Comparison of ENCODE assay signal across 20 cellular contexts in genomic region chr4:76058888-76059426, GRCh38. TPM values are rescaled to one million over a fixed set of nuclear protein-coding genes. Genes with fewer than 3 reads are reported as not detected.
A peak's percentile ranks its signal among the peaks of the same experiment; 100 is the strongest.
DNase-seq lines count a peak whose midpoint lies in the region; ATAC-seq, FAIRE-seq and TF ChIP-seq lines count a peak whose summit lies in the region.
"Had no signal": no experiment of that assay in that cellular context is flagged by ENCODE, and none has a peak within 500 bp of the region (broad histone marks: within the 10 kb centered on the region; RNA-seq: fewer than 3 reads in every experiment).

No MANE protein-coding gene starts in this region.

- H3K23me2 ChIP-seq in H1 (ENCODE audit: low read depth, low read length), result no peaks in the 10 kb centered on the region

- WGBS in H1 (ENCODE audit: extremely low coverage in 1 of 2, insufficient coverage in 1 of 2, insufficient read length in 1 of 2, insufficient replicate concordance in 2 of 2, low coverage in 1 of 2, low lambda C conversion rate in 2 of 2, missing lambda C conversion rate in 1 of 2), 2 experiments, result 85 to 100% methylated on average over 1 to 3 of the region's 3 CpGs

- H3K79me2 ChIP-seq in H1 (ENCODE audit: control insufficient read depth in 1 of 2, insufficient read depth in 2 of 2, low read length in 2 of 2), result no peaks in the 10 kb centered on the region

- no peak overlapping the region for H3K18ac ChIP-seq in H1 (ENCODE audit: extremely low read depth, low read length)

- H3K4me3 ChIP-seq in SJCRH30 (no peak overlapping the region), H1 (ENCODE audit: extremely low read depth in 1 of 4, insufficient read depth in 2 of 4, low read depth in 3 of 4, low read length in 4 of 4) (no peak overlapping the region)

- no peak overlapping the region for H3K4me2 ChIP-seq in H1 (ENCODE audit: insufficient read depth in 1 of 2, low read depth in 2 of 2, low read length in 2 of 2)

- no peak overlapping the region for H2BK20ac ChIP-seq in H1 (ENCODE audit: low read length)

- no peak for TF ChIP-seq RAD21 in H1 (IDR thresholded peaks at IDR 0.05 in 1 of 2, conservative IDR thresholded peaks at IDR 0.05 in 1 of 2; ENCODE audit: low read depth in 2 of 2, low read length in 2 of 2)

- no peak for ATAC-seq in HG02852 (IDR thresholded peaks at IDR 0.05; ENCODE audit: unreplicated experiment)

- no peak overlapping the region for H2BK5ac ChIP-seq in H1 (ENCODE audit: low read depth, low read length)

- H2AFZ ChIP-seq in H1 (ENCODE audit: low read length), result no peak overlapping the region

- no peak for TF ChIP-seq EP300 in H1 (IDR thresholded peaks at IDR 0.05; ENCODE audit: borderline replicate concordance in 1 of 2, low read depth in 2 of 2, low read length in 2 of 2)

- no peak overlapping the region for H3K23ac ChIP-seq in H1 (ENCODE audit: insufficient read length)

- CTCF ChIA-PET in H1 (lab: Charles Lee; ENCODE audit: partially characterized antibody), result interaction anchor here (0.7 to 2.2 kb wide), 4 partner anchors 8 to 63 kb away, joined by 3 to 16 read pairs (median 7); no protein-coding TSS in a partner anchor

- no peak overlapping the region for H3K27ac Mint-ChIP-seq in activated naive CD4-positive, alpha-beta T cell treated with anti-CD3 and anti-CD28 coated beads, Interleukin-2, amount 50 U/mL, for 24 hours
- peak overlapping the region; percentile 35 for H3K27ac Mint-ChIP-seq in type B pancreatic cell
- H3K27ac Mint-ChIP-seq: H9 had no signal

- no peak for TF ChIP-seq POLR2A in H1 (IDR thresholded peaks at IDR 0.05; ENCODE audit: control extremely low read depth in 1 of 2, low read depth in 2 of 2, low read length in 2 of 2)

- TF ChIP-seq CTCF in H1 (IDR thresholded peaks at IDR 0.05; ENCODE audit: control extremely low read depth in 1 of 3, insufficient read depth in 1 of 3, low read depth in 1 of 3, low read length in 3 of 3) (no peak), type B pancreatic cell (conservative IDR thresholded peaks at IDR 0.05) (no peak)

- peaks cover 17% of the 10 kb centered on the region for H3K4me1 ChIP-seq in SJCRH30
- H3K4me1 ChIP-seq in H1 (replicated peaks in 1 of 4; ENCODE audit: control insufficient read depth in 3 of 4, insufficient read depth in 4 of 4, low read length in 3 of 4), result peaks cover 0 to 11% (median 7%) of the 10 kb centered on the region in 4 experiments; a peak in 3 of 7 replicates

- no peak overlapping the region for H2BK120ac ChIP-seq in H1 (replicated peaks; ENCODE audit: low read depth, low read length)

- H4K91ac ChIP-seq in H1 (replicated peaks; ENCODE audit: insufficient read length, low read length), result no peak overlapping the region

- no peak overlapping the region for H3K56ac ChIP-seq in H1 (replicated peaks; ENCODE audit: insufficient read length, low read depth, low read length)

- no peaks in the 10 kb centered on the region for H4K20me1 ChIP-seq in H1 (replicated peaks in 1 of 2; ENCODE audit: control insufficient read depth in 1 of 2, insufficient read depth in 2 of 2, low read length in 2 of 2)

- no peak for DNase-seq in activated naive CD4-positive, alpha-beta T cell treated with anti-CD3 and anti-CD28 coated beads, Interleukin-2, amount 50 U/mL, for 16 hours
- DNase-seq in SJCRH30 (peak; percentile 13 to 62), H1 (ENCODE audit: low read depth in 1 of 2, low spot score in 2 of 2) (no peak), type B pancreatic cell (ENCODE audit: extremely low spot score, unreplicated experiment) (no peak), midbrain (lab: John Stamatoyannopoulos, UW) (no peak), NCI-H446 treated with DMSO at 0.1 percent for 48 hours (lab: John Stamatoyannopoulos, UW) (no peak)
- DNase-seq: caudate nucleus, H9, Karpas-422, NCI-H1694, NCI-H524, T1000 had no signal

- no peak overlapping the region for H2BK12ac ChIP-seq in H1 (ENCODE audit: low read depth, low read length)

- no peak overlapping the region for H2AK5ac ChIP-seq in H1 (ENCODE audit: low read depth, low read length)

- no peaks in the 10 kb centered on the region for H3K36me3 Mint-ChIP-seq in activated naive CD4-positive, alpha-beta T cell treated with anti-CD3 and anti-CD28 coated beads, Interleukin-2, amount 50 U/mL, for 24 hours
- no peaks in the 10 kb centered on the region for H3K36me3 Mint-ChIP-seq in type B pancreatic cell
- H3K36me3 Mint-ChIP-seq: activated naive CD8-positive, alpha-beta T cell had no signal

- no peak overlapping the region for H4K5ac ChIP-seq in H1 (ENCODE audit: insufficient read length, low read depth, low read length)

- H3K4ac ChIP-seq in H1 (replicated peaks; ENCODE audit: insufficient read length, low read depth, low read length), result no peak overlapping the region

- no peak overlapping the region for H3K14ac ChIP-seq in H1 (ENCODE audit: insufficient read length)

- H3K27me3 ChIP-seq in SJCRH30, result no peaks in the 10 kb centered on the region; the same call in 1 of the 2 replicates
- peaks cover 0 to 2% (median 0%) of the 10 kb centered on the region in 4 experiments; a peak in 1 of 7 replicates for H3K27me3 ChIP-seq in H1 (replicated peaks in 1 of 4; ENCODE audit: control insufficient read depth in 3 of 4, extremely low read depth in 1 of 4, insufficient read depth in 3 of 4, low read length in 3 of 4)

- POLR2A ChIA-PET in H1 (lab: Charles Lee; ENCODE audit: partially characterized antibody), result no interaction called here

- H3K4me1 Mint-ChIP-seq in activated naive CD4-positive, alpha-beta T cell treated with anti-CD3 and anti-CD28 coated beads, Interleukin-2, amount 50 U/mL, for 24 hours, result peaks cover 18% of the 10 kb centered on the region
- H3K4me1 Mint-ChIP-seq in type B pancreatic cell (ENCODE audit: unreplicated experiment), result peaks cover 16% of the 10 kb centered on the region

- FAIRE-seq in H1 (lab: Jason Lieb, UNC), result peak; percentile 71
- FAIRE-seq: islet of Langerhans had no signal

- no peaks in the 10 kb centered on the region for H3K9me3 Mint-ChIP-seq in activated naive CD4-positive, alpha-beta T cell treated with anti-CD3 and anti-CD28 coated beads, Interleukin-2, amount 50 U/mL, for 24 hours
- H3K9me3 Mint-ChIP-seq in type B pancreatic cell, result no peaks in the 10 kb centered on the region
- H3K9me3 Mint-ChIP-seq: H9 had no signal

- H3K27ac ChIP-seq in SJCRH30 (no peak overlapping the region), H1 (ENCODE audit: low read depth, low read length) (no peak overlapping the region)

- H2BK15ac ChIP-seq in H1 (ENCODE audit: low read length), result no peak overlapping the region

- H3K27me3 Mint-ChIP-seq in activated naive CD4-positive, alpha-beta T cell treated with anti-CD3 and anti-CD28 coated beads, Interleukin-2, amount 50 U/mL, for 24 hours, result peaks cover 6% of the 10 kb centered on the region
- H3K27me3 Mint-ChIP-seq in type B pancreatic cell, result peaks cover 17% of the 10 kb centered on the region

- no peaks in the 10 kb centered on the region for H3K36me3 ChIP-seq in SJCRH30
- H3K36me3 ChIP-seq in H1 (ENCODE audit: control insufficient read depth in 2 of 4, insufficient read depth in 4 of 4, low read length in 3 of 4), result no peaks in the 10 kb centered on the region

- H3K79me1 ChIP-seq in H1 (ENCODE audit: low read depth, low read length), result no peaks in the 10 kb centered on the region

- peak overlapping the region; percentile 1 for H3K4me3 Mint-ChIP-seq in activated naive CD4-positive, alpha-beta T cell treated with anti-CD3 and anti-CD28 coated beads, Interleukin-2, amount 50 U/mL, for 24 hours
- H3K4me3 Mint-ChIP-seq in type B pancreatic cell, result no peak overlapping the region
- H3K4me3 Mint-ChIP-seq: activated naive CD8-positive, alpha-beta T cell; H9 had no signal

- no peak overlapping the region for H4K8ac ChIP-seq in H1 (ENCODE audit: extremely low read depth, insufficient read depth, low read length)

- 0 out of 2 replicates have a peak, but pooled peaks cover 5% of the 10 kb centered on the region for H3K9me3 ChIP-seq in SJCRH30 (replicated peaks)
- no peaks in the 10 kb centered on the region for H3K9me3 ChIP-seq in H1 (ENCODE audit: insufficient read depth in 2 of 2, low read depth in 1 of 2, low read length in 1 of 2)

- H3K9ac ChIP-seq in H1 (replicated peaks in 1 of 4; ENCODE audit: extremely low read depth in 1 of 4, low read depth in 3 of 4, low read length in 3 of 4), result no peak overlapping the region

RNA-seq across cellular contexts. Expression of gene ART3, which starts 15.6 kb away (rescaled TPM):
- total RNA-seq in SJCRH30 (2014; rRNA removed; shearing (Covaris generic)), result 6.0 TPM in 2 replicates
- total RNA-seq in H1 (2021; fragmentation: NEBNext Ultra II Directional; extraction: Animal tissue kit (Norgen Biotek cat#: 25700)), result 0.63 and 2.0 TPM in 2 replicates
- polyA plus RNA-seq in H1 (2011; rRNA removed), result 0.13 and 0.21 TPM in 2 replicates
- polyA plus RNA-seq in H1 (2011; cell fraction: cytosol; rRNA removed), result 0.74 TPM
- 0.64 TPM for polyA plus RNA-seq in H1 (2011; cell fraction: nucleus; rRNA removed)
- polyA plus RNA-seq in H1 (2012, experiment 1 of 2), result 0.50 to 1.0 TPM (median 0.69 TPM) in 4 replicates
- 2.7 TPM for polyA plus RNA-seq in H1 (2012, experiment 2 of 2)
- 1.1 TPM for polyA plus RNA-seq in H1 (2013, experiment 1 of 2)
- 0.92 TPM for polyA plus RNA-seq in H1 (2013, experiment 2 of 2)
- polyA minus RNA-seq in H1 (2011; rRNA and poly(A)+ RNA removed), result 0.28 and 1.0 TPM in 2 replicates
- polyA minus RNA-seq in H1 (2011; cell fraction: cytosol; rRNA and poly(A)+ RNA removed), result not detected
- polyA minus RNA-seq in H1 (2011; cell fraction: nucleus; rRNA and poly(A)+ RNA removed), result 0.80 TPM
- total RNA-seq in type B pancreatic cell (ENCODE audit: low replicate concordance), result not detected in 2 replicates
- total RNA-seq: activated CD8-positive, alpha-beta memory T cell treated with anti-CD3 and anti-CD28 coated beads for 36 hours; mononuclear cell; subcutaneous adipose tissue had no signal

RNA-seq across cellular contexts. Expression of gene CXCL11, which starts 23.1 kb away (rescaled TPM):
- not detected in 2 replicates for total RNA-seq in SJCRH30 (2014; rRNA removed; shearing (Covaris generic))
- total RNA-seq in H1 (2021; fragmentation: NEBNext Ultra II Directional; extraction: Animal tissue kit (Norgen Biotek cat#: 25700)), result 0.33 TPM in 1 of 2 replicates, not detected in the other
- 0.16 and 0.18 TPM in 2 replicates for polyA plus RNA-seq in H1 (2011; rRNA removed)
- polyA plus RNA-seq in H1 (2011; cell fraction: cytosol; rRNA removed), result 0.27 TPM
- polyA plus RNA-seq in H1 (2011; cell fraction: nucleus; rRNA removed), result 0.20 TPM
- polyA plus RNA-seq in H1 (2012, experiment 1 of 2), result 0.19 to 0.27 TPM (median 0.24 TPM) in 4 replicates
- not detected for polyA plus RNA-seq in H1 (2012, experiment 2 of 2)
- polyA plus RNA-seq in H1 (2013, experiment 1 of 2), result 0.20 TPM
- 0.22 TPM for polyA plus RNA-seq in H1 (2013, experiment 2 of 2)
- polyA minus RNA-seq in H1 (2011; rRNA and poly(A)+ RNA removed), result 0.37 and 0.38 TPM in 2 replicates
- polyA minus RNA-seq in H1 (2011; cell fraction: cytosol; rRNA and poly(A)+ RNA removed), result not detected
- not detected for polyA minus RNA-seq in H1 (2011; cell fraction: nucleus; rRNA and poly(A)+ RNA removed)
- not detected in 2 replicates for total RNA-seq in type B pancreatic cell (ENCODE audit: low replicate concordance)
- total RNA-seq: H9, osteoblast had no signal

RNA-seq across cellular contexts. Expression of gene CXCL10, which starts 35.7 kb away (rescaled TPM):
- total RNA-seq in SJCRH30 (2014; rRNA removed; shearing (Covaris generic)), result not detected in 2 replicates
- total RNA-seq in H1 (2021; fragmentation: NEBNext Ultra II Directional; extraction: Animal tissue kit (Norgen Biotek cat#: 25700)), result not detected in 2 replicates
- not detected in 2 replicates for polyA plus RNA-seq in H1 (2011; rRNA removed)
- polyA plus RNA-seq in H1 (2011; cell fraction: cytosol; rRNA removed), result not detected
- polyA plus RNA-seq in H1 (2011; cell fraction: nucleus; rRNA removed), result not detected
- not detected in 4 replicates for polyA plus RNA-seq in H1 (2012, experiment 1 of 2)
- polyA plus RNA-seq in H1 (2012, experiment 2 of 2), result not detected
- not detected for polyA plus RNA-seq in H1 (2013, experiment 1 of 2)
- not detected for polyA plus RNA-seq in H1 (2013, experiment 2 of 2)
- not detected in 2 replicates for polyA minus RNA-seq in H1 (2011; rRNA and poly(A)+ RNA removed)
- not detected for polyA minus RNA-seq in H1 (2011; cell fraction: cytosol; rRNA and poly(A)+ RNA removed)
- not detected for polyA minus RNA-seq in H1 (2011; cell fraction: nucleus; rRNA and poly(A)+ RNA removed)
- 0.31 and 0.60 TPM in 2 replicates for total RNA-seq in type B pancreatic cell (ENCODE audit: low replicate concordance)
- total RNA-seq: H9, osteoblast had no signal

RNA-seq across cellular contexts. Expression of gene CXCL9, which starts 51.6 kb away (rescaled TPM):
- total RNA-seq in SJCRH30 (2014; rRNA removed; shearing (Covaris generic)), result not detected in 2 replicates
- total RNA-seq in H1 (2021; fragmentation: NEBNext Ultra II Directional; extraction: Animal tissue kit (Norgen Biotek cat#: 25700)), result not detected in 2 replicates
- polyA plus RNA-seq in H1 (2011; rRNA removed), result not detected in 2 replicates
- not detected for polyA plus RNA-seq in H1 (2011; cell fraction: cytosol; rRNA removed)
- not detected for polyA plus RNA-seq in H1 (2011; cell fraction: nucleus; rRNA removed)
- polyA plus RNA-seq in H1 (2012, experiment 1 of 2), result not detected in 4 replicates
- polyA plus RNA-seq in H1 (2012, experiment 2 of 2), result not detected
- polyA plus RNA-seq in H1 (2013, experiment 1 of 2), result not detected
- not detected for polyA plus RNA-seq in H1 (2013, experiment 2 of 2)
- not detected in 2 replicates for polyA minus RNA-seq in H1 (2011; rRNA and poly(A)+ RNA removed)
- polyA minus RNA-seq in H1 (2011; cell fraction: cytosol; rRNA and poly(A)+ RNA removed), result not detected
- not detected for polyA minus RNA-seq in H1 (2011; cell fraction: nucleus; rRNA and poly(A)+ RNA removed)
- total RNA-seq in type B pancreatic cell (ENCODE audit: low replicate concordance), result not detected in 2 replicates
- total RNA-seq: H9, osteoblast had no signal

Comparison
In these comparisons a context has a peak if more than half of its experiments do, and no peak if none do; other contexts are left out.
1. DNase-seq: peak in SJCRH30 (2 of 2); none in activated naive CD4-positive, alpha-beta T cell treated with anti-CD3 and anti-CD28 coated beads, Interleukin-2, amount 50 U/mL, for 16 hours (single experiment), H1 (0 of 2), type B pancreatic cell (single experiment), midbrain (single experiment) and NCI-H446 treated with DMSO at 0.1 percent for 48 hours (single experiment).